8 cellular contexts compared by ENCODE assay signal in genomic region chr9:114612272-114612923, GRCh38. TPM values are rescaled to one million over a fixed set of nuclear protein-coding genes. Genes with fewer than 3 reads are reported as not detected.
A peak's percentile ranks its signal among the peaks of the same experiment; 100 is the strongest.
DNase-seq lines count a peak whose midpoint lies in the region; ATAC-seq and TF ChIP-seq lines count a peak whose summit lies in the region.

No MANE protein-coding gene starts in this region.

- H3K79me2 ChIP-seq in neural cell (replicated peaks; ENCODE audit: insufficient read depth, low read length) = no peaks in the 10 kb centered on the region

- no peaks in the 10 kb centered on the region for H3K27me3 Mint-ChIP-seq in effector memory CD8-positive, alpha-beta T cell

- no peaks in the 10 kb centered on the region for H3K9me2 ChIP-seq in neural cell (ENCODE audit: insufficient read depth, low read length)

- peak overlapping the region; percentile 76 for H3K4me3 ChIP-seq in neural cell (ENCODE audit: low read length)

- no peaks in the 10 kb centered on the region for H3K9me3 Mint-ChIP-seq in effector memory CD8-positive, alpha-beta T cell

- peak overlapping the region; percentile 98 for H3K27ac ChIP-seq in C4-2B
- H3K27ac ChIP-seq in neural cell (ENCODE audit: low read length) = no peak overlapping the region

- no peak for ATAC-seq in effector memory CD8-positive, alpha-beta T cell (replicated peaks)
- ATAC-seq in activated CD4-positive, CD25-positive, alpha-beta regulatory T cell treated with anti-CD3 and anti-CD28 coated beads, Interleukin-2, amount 50 U/mL, for 24 hours = no peak
- no peak for ATAC-seq in HG02870 (IDR thresholded peaks at IDR 0.05; ENCODE audit: unreplicated experiment)

- H3K27me3 ChIP-seq in neural cell (ENCODE audit: insufficient read depth, low read depth, low read length) = no peaks in the 10 kb centered on the region

- H3K4me3 Mint-ChIP-seq in effector memory CD8-positive, alpha-beta T cell = peak overlapping the region; percentile 82 to 86

- H3K9ac ChIP-seq in neural cell (ENCODE audit: low read length) = peak overlapping the region; percentile 76

- DNase-seq in NCI-H69 (lab: John Stamatoyannopoulos, UW) (peak; percentile 74), T-helper 9 cell (no peak), activated gamma-delta T cell (lab: John Stamatoyannopoulos, UW) (no peak)
- DNase-seq in effector memory CD8-positive, alpha-beta T cell = no peak

- no peak overlapping the region for H2AFZ ChIP-seq in neural cell (ENCODE audit: low read depth, low read length)

- H3K9me3 ChIP-seq in neural cell (ENCODE audit: low read length) = no peaks in the 10 kb centered on the region

- peaks cover 30 to 44% of the 10 kb centered on the region in 2 donors for H3K4me1 Mint-ChIP-seq in effector memory CD8-positive, alpha-beta T cell (ENCODE audit: low read depth in 2 of 2)

- no peak for TF ChIP-seq CTCF in C4-2B (conservative IDR thresholded peaks at IDR 0.05)
- no peak for TF ChIP-seq CTCF in neural cell (IDR thresholded peaks at IDR 0.05; ENCODE audit: poor library complexity, severe bottlenecking)

- no peaks in the 10 kb centered on the region for H4K20me1 ChIP-seq in neural cell (ENCODE audit: insufficient read depth)

- peak overlapping the region; percentile 83 to 92 for H3K27ac Mint-ChIP-seq in effector memory CD8-positive, alpha-beta T cell

- H3K36me3 Mint-ChIP-seq in effector memory CD8-positive, alpha-beta T cell (ENCODE audit: insufficient read depth) = peaks cover 6% of the 10 kb centered on the region

- H3K4me2 ChIP-seq in neural cell (ENCODE audit: low read length) = peak overlapping the region; percentile 76

- TF ChIP-seq RAD21 in neural cell (conservative IDR thresholded peaks at IDR 0.05) = no peak

- H3F3A ChIP-seq in neural cell (ENCODE audit: insufficient read depth, low read length, poor library complexity, severe bottlenecking) = no peaks in the 10 kb centered on the region

- TF ChIP-seq EP300 in neural cell (conservative IDR thresholded peaks at IDR 0.05; ENCODE audit: poor library complexity, severe bottlenecking) = no peak

- H3K36me3 ChIP-seq in neural cell (ENCODE audit: insufficient read depth, low read length) = no peaks in the 10 kb centered on the region

TF ChIP-seq in neural cell, 6 proteins besides CTCF, POLR2A, EP300 and RAD21:
- TF ChIP-seq REST (IDR thresholded peaks at IDR 0.05; ENCODE audit: borderline replicate concordance) (no peak), SMC3 (conservative IDR thresholded peaks at IDR 0.05; ENCODE audit: poor library complexity) (no peak), TAF1 (IDR thresholded peaks at IDR 0.05; ENCODE audit: low read depth) (no peak), MXI1 (conservative IDR thresholded peaks at IDR 0.05; ENCODE audit: poor library complexity, severe bottlenecking) (no peak), EZH2 (IDR thresholded peaks at IDR 0.05; ENCODE audit: borderline replicate concordance, insufficient read depth, low read length, poor library complexity, severe bottlenecking) (no peak), POLR2AphosphoS5 (IDR thresholded peaks at IDR 0.05) (no peak)
TF ChIP-seq in neural cell: peak in this region for 0.

RNA-seq across cellular contexts. Expression of gene TMEM268, which starts 1.3 kb away (rescaled TPM):
- 8.5 TPM in 2 replicates for polyA plus RNA-seq in neural cell
- polyA minus RNA-seq in neural cell = 14.9 and 15.0 TPM in 2 replicates

RNA-seq across cellular contexts. Expression of gene ATP6V1G1, which starts 24.8 kb away (rescaled TPM):
- polyA plus RNA-seq in neural cell = 699 and 802 TPM in 2 replicates
- 262 and 287 TPM in 2 replicates for polyA minus RNA-seq in neural cell

RNA-seq across cellular contexts. Expression of gene TEX53, which starts 45.2 kb away (rescaled TPM):
- polyA plus RNA-seq in neural cell = not detected in 2 replicates
- polyA minus RNA-seq in neural cell = not detected in 2 replicates
